25 cellular contexts compared by ENCODE assay signal in the genomic region with DNA sequence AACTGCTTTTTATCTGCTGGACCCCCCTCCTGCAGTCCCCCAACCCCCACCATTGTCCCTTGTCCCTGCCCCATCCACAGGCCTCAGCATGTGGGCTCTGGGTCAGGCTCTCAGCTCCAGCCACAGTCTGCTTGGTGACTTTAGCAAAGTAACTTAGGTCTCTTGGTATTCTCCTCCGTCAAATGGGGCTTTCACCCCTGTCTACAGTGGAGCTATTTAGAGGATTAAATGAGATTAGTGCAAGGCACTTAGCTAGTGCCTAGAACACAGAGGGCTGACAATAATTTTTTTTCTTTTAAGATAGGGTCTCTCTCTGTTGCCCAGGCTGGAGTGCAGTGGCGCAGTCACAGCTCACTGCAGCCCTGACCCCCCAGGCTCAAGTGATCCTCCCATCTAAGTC.
"Had no signal": no experiment of that assay in that cellular context is flagged by ENCODE, and none has a peak within 500 bp of the region (broad histone marks: within the 10 kb centered on the region; RNA-seq: fewer than 3 reads in every experiment).

No MANE protein-coding gene starts in this region.

- H3K9me3 ChIP-seq: ovary, psoas muscle, sigmoid colon, suprapubic skin, transverse colon, upper lobe of right lung, uterus had no signal

- H3K4me1 ChIP-seq: psoas muscle, upper lobe of right lung, uterus had no signal

- H3K36me3 ChIP-seq: ovary, uterus had no signal

- DNase-seq: cerebellar nuclear complex; cortex of kidney; effector memory CD8-positive, alpha-beta T cell; foreskin melanocyte; head of caudate nucleus; midbrain; naive thymus-derived CD4-positive, alpha-beta T cell; nucleus accumbens; ovary; sigmoid colon; stimulated activated CD4-positive, alpha-beta T cell treated with anti-CD3 and anti-CD28 coated beads, Interleukin-4, amount 100 ng/mL, for 4 hours; transverse colon; upper lobe of right lung; uterus had no signal

- H3K27me3 Mint-ChIP-seq: effector memory CD8-positive, alpha-beta T cell; memory B cell; naive thymus-derived CD4-positive, alpha-beta T cell; stimulated activated memory B cell treated with anti-CD40 and anti-IgM and Interleukin-4, amounts not matched to agents 10 μg/mL and 1 μg/mL and 100 μg/mL, for 72 hours; stimulated activated naive CD8-positive, alpha-beta T cell treated with anti-CD3 and anti-CD28 coated beads, Interleukin-15, Interleukin-2, amounts not matched to agents 100 ng/mL and 50 ng/mL, for 24 hours had no signal

- H3K27ac Mint-ChIP-seq: effector memory CD8-positive, alpha-beta T cell; memory B cell; naive thymus-derived CD4-positive, alpha-beta T cell; nephron; stimulated activated memory B cell treated with anti-CD40 and anti-IgM and Interleukin-4, amounts not matched to agents 10 μg/mL and 1 μg/mL and 100 μg/mL, for 72 hours; stimulated activated naive CD8-positive, alpha-beta T cell treated with anti-CD3 and anti-CD28 coated beads, Interleukin-15, Interleukin-2, amounts not matched to agents 100 ng/mL and 50 ng/mL, for 24 hours had no signal

- H3K4me3 ChIP-seq: lung, ovary, psoas muscle, sigmoid colon, suprapubic skin, transverse colon, upper lobe of right lung, uterus had no signal

- H3K27ac ChIP-seq: ovary, psoas muscle, upper lobe of right lung, uterus had no signal

- H3K27me3 ChIP-seq: ovary, sigmoid colon, suprapubic skin, transverse colon, upper lobe of right lung, uterus had no signal

- FAIRE-seq: keratinocyte had no signal

- H3K9me3 Mint-ChIP-seq: effector memory CD8-positive, alpha-beta T cell; memory B cell; naive thymus-derived CD4-positive, alpha-beta T cell; nephron; stimulated activated memory B cell treated with anti-CD40 and anti-IgM and Interleukin-4, amounts not matched to agents 10 μg/mL and 1 μg/mL and 100 μg/mL, for 72 hours; stimulated activated naive CD8-positive, alpha-beta T cell treated with anti-CD3 and anti-CD28 coated beads, Interleukin-15, Interleukin-2, amounts not matched to agents 100 ng/mL and 50 ng/mL, for 24 hours had no signal

- ATAC-seq: effector memory CD8-positive, alpha-beta T cell; esophagus mucosa; left lobe of liver; naive thymus-derived CD4-positive, alpha-beta T cell; psoas muscle; right cardiac atrium; stimulated activated memory B cell treated with anti-CD40 and anti-IgM and Interleukin-4, amounts not matched to agents 10 μg/mL and 1 μg/mL and 100 μg/mL, for 72 hours; upper lobe of right lung had no signal

- H3K4me3 Mint-ChIP-seq: effector memory CD8-positive, alpha-beta T cell; memory B cell; naive thymus-derived CD4-positive, alpha-beta T cell; nephron; stimulated activated memory B cell treated with anti-CD40 and anti-IgM and Interleukin-4, amounts not matched to agents 10 μg/mL and 1 μg/mL and 100 μg/mL, for 72 hours; stimulated activated naive CD8-positive, alpha-beta T cell treated with anti-CD3 and anti-CD28 coated beads, Interleukin-15, Interleukin-2, amounts not matched to agents 100 ng/mL and 50 ng/mL, for 24 hours had no signal

- H3K4me1 Mint-ChIP-seq: memory B cell; nephron; stimulated activated memory B cell treated with anti-CD40 and anti-IgM and Interleukin-4, amounts not matched to agents 10 μg/mL and 1 μg/mL and 100 μg/mL, for 72 hours had no signal
